In genomic region chrX:133048751-133049150, GRCh38 we compare ENCODE assay signal across 43 cellular contexts. TPM values are rescaled to one million over a fixed set of nuclear protein-coding genes. Genes with fewer than 3 reads are reported as not detected.
"Had no signal": no experiment of that assay in that cellular context is flagged by ENCODE, and none has a peak within 500 bp of the region (broad histone marks: within the 10 kb centered on the region; RNA-seq: fewer than 3 reads in every experiment).

No MANE protein-coding gene starts in this region.

- H3K27me3 Mint-ChIP-seq: activated naive CD4-positive, alpha-beta T cell treated with anti-CD3 and anti-CD28 coated beads, Interleukin-2, amount 10 ng/mL, durations not matched to agents 7 days and 5 days; activated naive CD8-positive, alpha-beta T cell treated with anti-CD3 and anti-CD28 coated beads for 36 hours; activated naive CD8-positive, alpha-beta T cell treated with anti-CD3 and anti-CD28 coated beads, Interleukin-2, amount 10 ng/mL, durations not matched to agents 7 days and 5 days; activated T-helper 17 cell treated with anti-CD3 and anti-CD28 coated beads, Interleukin-2, amount 50 U/mL, for 72 hours; brain had no signal

- H3K4me1 Mint-ChIP-seq: activated naive CD4-positive, alpha-beta T cell treated with anti-CD3 and anti-CD28 coated beads, Interleukin-2, amount 10 ng/mL, durations not matched to agents 7 days and 5 days; activated naive CD4-positive, alpha-beta T cell treated with anti-CD3 and anti-CD28 coated beads, Interleukin-2, amount 50 U/mL, for 24 hours; activated naive CD8-positive, alpha-beta T cell treated with anti-CD3 and anti-CD28 coated beads for 36 hours; activated naive CD8-positive, alpha-beta T cell treated with anti-CD3 and anti-CD28 coated beads, Interleukin-2, amount 10 ng/mL, durations not matched to agents 7 days and 5 days; activated naive CD8-positive, alpha-beta T cell treated with anti-CD3 and anti-CD28 coated beads, Interleukin-2, amount 50 U/mL, for 24 hours; activated T-helper 17 cell treated with anti-CD3 and anti-CD28 coated beads, Interleukin-2, amount 50 U/mL, for 72 hours; central memory CD8-positive, alpha-beta T cell had no signal

- H3K27me3 ChIP-seq: ascending aorta, body of pancreas, brain microvascular endothelial cell, cardiac muscle cell had no signal

- FAIRE-seq: bronchial epithelial cell, colon had no signal

- ATAC-seq: activated naive CD4-positive, alpha-beta T cell treated with anti-CD3 and anti-CD28 coated beads, Interleukin-2, amount 50 U/mL, for 72 hours; activated naive CD8-positive, alpha-beta T cell treated with anti-CD3 and anti-CD28 coated beads, Interleukin-2, amount 50 U/mL, for 24 hours; activated T-cell treated with anti-CD3 and anti-CD28 coated beads, Interleukin-2, amount 50 U/mL, for 4 hours; activated T-cell treated with anti-CD3 and anti-CD28 coated beads, Interleukin-2, amount 50 U/mL, for 72 hours; activated T-helper 17 cell treated with anti-CD3 and anti-CD28 coated beads, Interleukin-2, amount 50 U/mL, for 72 hours; body of pancreas had no signal

- H3K36me3 ChIP-seq: adrenal gland, ascending aorta, brain microvascular endothelial cell, breast epithelium, cardiac muscle cell had no signal

- H3K27ac ChIP-seq: adrenal gland, ascending aorta, body of pancreas, brain microvascular endothelial cell, breast epithelium, cardiac muscle cell had no signal

- H3K4me3 ChIP-seq: adrenal gland, ascending aorta, body of pancreas, breast epithelium, cardiac muscle cell had no signal

- H3K27ac Mint-ChIP-seq: activated naive CD4-positive, alpha-beta T cell treated with anti-CD3 and anti-CD28 coated beads for 36 hours; activated naive CD4-positive, alpha-beta T cell treated with anti-CD3 and anti-CD28 coated beads, Interleukin-2, amount 10 ng/mL, durations not matched to agents 7 days and 5 days; activated naive CD4-positive, alpha-beta T cell treated with anti-CD3 and anti-CD28 coated beads, Interleukin-2, amount 50 U/mL, for 24 hours; activated naive CD4-positive, alpha-beta T cell treated with anti-CD3 and anti-CD28 coated beads, Interleukin-2, amount 50 U/mL, for 72 hours; activated naive CD8-positive, alpha-beta T cell; activated naive CD8-positive, alpha-beta T cell treated with anti-CD3 and anti-CD28 coated beads for 36 hours; activated naive CD8-positive, alpha-beta T cell treated with anti-CD3 and anti-CD28 coated beads, Interleukin-2, amount 10 ng/mL, durations not matched to agents 7 days and 5 days; activated naive CD8-positive, alpha-beta T cell treated with anti-CD3 and anti-CD28 coated beads, Interleukin-2, amount 50 U/mL, for 24 hours; activated T-cell treated with anti-CD3 and anti-CD28 coated beads, Interleukin-2, amount 50 U/mL, for 24 hours; activated T-cell treated with anti-CD3 and anti-CD28 coated beads, Interleukin-2, amount 50 U/mL, for 72 hours; activated T-helper 1 cell treated with anti-CD3 and anti-CD28 coated beads, Interleukin-12 subunit alpha, Interleukin-12 subunit beta, Interleukin-2, Interleukin-4 antibody, amounts not matched to agents 30 ng/mL and 10 ng/mL and 1 ng/mL, durations not matched to agents 14 hours and 24 hours and 36 hours; activated T-helper 17 cell treated with anti-CD3 and anti-CD28 coated beads, Interleukin-2, amount 50 U/mL, for 72 hours; activated T-helper 2 cell treated with anti-CD3 and anti-CD28 coated beads, Interferon-gamma antibody, Interleukin-2, Interleukin-4, amounts not matched to agents 10 μg/mL and 5 μg/mL and 100 μg/mL, durations not matched to agents 14 hours and 24 hours and 36 hours; brain had no signal

- H3K9me3 Mint-ChIP-seq: activated naive CD4-positive, alpha-beta T cell treated with anti-CD3 and anti-CD28 coated beads for 36 hours; activated naive CD4-positive, alpha-beta T cell treated with anti-CD3 and anti-CD28 coated beads, Interleukin-2, amount 10 ng/mL, durations not matched to agents 7 days and 5 days; activated naive CD4-positive, alpha-beta T cell treated with anti-CD3 and anti-CD28 coated beads, Interleukin-2, amount 50 U/mL, for 24 hours; activated naive CD4-positive, alpha-beta T cell treated with anti-CD3 and anti-CD28 coated beads, Interleukin-2, amount 50 U/mL, for 72 hours; activated naive CD8-positive, alpha-beta T cell treated with anti-CD3 and anti-CD28 coated beads for 36 hours; activated naive CD8-positive, alpha-beta T cell treated with anti-CD3 and anti-CD28 coated beads, Interleukin-2, amount 10 ng/mL, durations not matched to agents 7 days and 5 days; activated naive CD8-positive, alpha-beta T cell treated with anti-CD3 and anti-CD28 coated beads, Interleukin-2, amount 50 U/mL, for 24 hours; activated T-cell treated with anti-CD3 and anti-CD28 coated beads, Interleukin-2, amount 50 U/mL, for 24 hours; activated T-cell treated with anti-CD3 and anti-CD28 coated beads, Interleukin-2, amount 50 U/mL, for 4 hours; activated T-cell treated with anti-CD3 and anti-CD28 coated beads, Interleukin-2, amount 50 U/mL, for 72 hours; activated T-helper 1 cell treated with anti-CD3 and anti-CD28 coated beads, Interleukin-12 subunit alpha, Interleukin-12 subunit beta, Interleukin-2, Interleukin-4 antibody, amounts not matched to agents 30 ng/mL and 10 ng/mL and 1 ng/mL, durations not matched to agents 14 hours and 24 hours and 36 hours; activated T-helper 17 cell treated with anti-CD3 and anti-CD28 coated beads, Interleukin-2, amount 50 U/mL, for 72 hours; activated T-helper 2 cell treated with anti-CD3 and anti-CD28 coated beads, Interferon-gamma antibody, Interleukin-2, Interleukin-4, amounts not matched to agents 10 μg/mL and 5 μg/mL and 100 μg/mL, durations not matched to agents 14 hours and 24 hours and 36 hours; central memory CD8-positive, alpha-beta T cell had no signal

- DNase-seq: activated effector memory CD4-positive, alpha-beta T cell treated with anti-CD3 and anti-CD28 coated beads, Interleukin-2, amount 50 U/mL, for 16 hours; activated effector memory CD4-positive, alpha-beta T cell treated with Interleukin-2 at 50 U/mL for 16 hours; activated gamma-delta T cell; activated gamma-delta T cell treated with Interleukin-2 at 50 U/mL for 16 hours; activated naive CD4-positive, alpha-beta T cell; activated naive CD4-positive, alpha-beta T cell treated with anti-CD3 and anti-CD28 coated beads for 36 hours; activated naive CD4-positive, alpha-beta T cell treated with anti-CD3 and anti-CD28 coated beads, Interleukin-2, amount 10 ng/mL, durations not matched to agents 7 days and 5 days; activated naive CD4-positive, alpha-beta T cell treated with anti-CD3 and anti-CD28 coated beads, Interleukin-2, amount 50 U/mL, for 16 hours; activated naive CD4-positive, alpha-beta T cell treated with Interleukin-2 at 50 U/mL for 16 hours; activated naive CD8-positive, alpha-beta T cell treated with anti-CD3 and anti-CD28 coated beads for 36 hours; activated naive CD8-positive, alpha-beta T cell treated with anti-CD3 and anti-CD28 coated beads, Interleukin-2, amount 10 ng/mL, durations not matched to agents 7 days and 5 days; activated naive CD8-positive, alpha-beta T cell treated with anti-CD3 and anti-CD28 coated beads, Interleukin-2, amount 50 U/mL, for 24 hours; activated T-cell treated with anti-CD3 and anti-CD28 coated beads, Interleukin-2, amount 50 U/mL, for 24 hours; activated T-cell treated with anti-CD3 and anti-CD28 coated beads, Interleukin-2, amount 50 U/mL, for 4 hours; activated T-cell treated with anti-CD3 and anti-CD28 coated beads, Interleukin-2, amount 50 U/mL, for 48 hours; activated T-cell treated with anti-CD3 and anti-CD28 coated beads, Interleukin-2, amount 50 U/mL, for 72 hours; adrenal gland; amniotic stem cell; amygdala; anterior cingulate cortex; aorta; body of pancreas; brain microvascular endothelial cell; caudate nucleus; central memory CD4-positive, alpha-beta T cell; cerebellar nuclear complex had no signal

- H3K4me1 ChIP-seq: adrenal gland, ascending aorta, body of pancreas, breast epithelium had no signal

- H3K36me3 Mint-ChIP-seq: activated naive CD4-positive, alpha-beta T cell treated with anti-CD3 and anti-CD28 coated beads, Interleukin-2, amount 10 ng/mL, durations not matched to agents 7 days and 5 days; activated naive CD4-positive, alpha-beta T cell treated with anti-CD3 and anti-CD28 coated beads, Interleukin-2, amount 50 U/mL, for 24 hours; activated naive CD4-positive, alpha-beta T cell treated with anti-CD3 and anti-CD28 coated beads, Interleukin-2, amount 50 U/mL, for 72 hours; activated naive CD8-positive, alpha-beta T cell; activated naive CD8-positive, alpha-beta T cell treated with anti-CD3 and anti-CD28 coated beads for 36 hours; activated naive CD8-positive, alpha-beta T cell treated with anti-CD3 and anti-CD28 coated beads, Interleukin-2, amount 10 ng/mL, durations not matched to agents 7 days and 5 days; brain had no signal

- H3K9me3 ChIP-seq: adrenal gland, ascending aorta, body of pancreas, breast epithelium had no signal

- H3K4me3 Mint-ChIP-seq: activated naive CD4-positive, alpha-beta T cell treated with anti-CD3 and anti-CD28 coated beads for 36 hours; activated naive CD4-positive, alpha-beta T cell treated with anti-CD3 and anti-CD28 coated beads, Interleukin-2, amount 10 ng/mL, durations not matched to agents 7 days and 5 days; activated naive CD4-positive, alpha-beta T cell treated with anti-CD3 and anti-CD28 coated beads, Interleukin-2, amount 50 U/mL, for 24 hours; activated naive CD8-positive, alpha-beta T cell; activated naive CD8-positive, alpha-beta T cell treated with anti-CD3 and anti-CD28 coated beads for 36 hours; activated naive CD8-positive, alpha-beta T cell treated with anti-CD3 and anti-CD28 coated beads, Interleukin-2, amount 10 ng/mL, durations not matched to agents 7 days and 5 days; activated naive CD8-positive, alpha-beta T cell treated with anti-CD3 and anti-CD28 coated beads, Interleukin-2, amount 50 U/mL, for 24 hours; activated T-cell treated with anti-CD3 and anti-CD28 coated beads, Interleukin-2, amount 50 U/mL, for 24 hours; activated T-cell treated with anti-CD3 and anti-CD28 coated beads, Interleukin-2, amount 50 U/mL, for 4 hours; activated T-cell treated with anti-CD3 and anti-CD28 coated beads, Interleukin-2, amount 50 U/mL, for 72 hours; activated T-helper 1 cell treated with anti-CD3 and anti-CD28 coated beads, Interleukin-12 subunit alpha, Interleukin-12 subunit beta, Interleukin-2, Interleukin-4 antibody, amounts not matched to agents 30 ng/mL and 10 ng/mL and 1 ng/mL, durations not matched to agents 14 hours and 24 hours and 36 hours; activated T-helper 17 cell treated with anti-CD3 and anti-CD28 coated beads, Interleukin-2, amount 50 U/mL, for 72 hours; brain; central memory CD8-positive, alpha-beta T cell had no signal

RNA-seq across cellular contexts. Expression of gene USP26, which starts 48.2 kb away (rescaled TPM):
- total RNA-seq: activated naive CD4-positive, alpha-beta T cell treated with anti-CD3 and anti-CD28 coated beads for 36 hours; activated naive CD4-positive, alpha-beta T cell treated with anti-CD3 and anti-CD28 coated beads, Interleukin-2, amount 50 U/mL, for 72 hours; activated naive CD8-positive, alpha-beta T cell treated with anti-CD3 and anti-CD28 coated beads for 36 hours; activated naive CD8-positive, alpha-beta T cell treated with anti-CD3 and anti-CD28 coated beads, Interleukin-2, amount 10 ng/mL, durations not matched to agents 7 days and 5 days; activated T-cell treated with anti-CD3 and anti-CD28 coated beads, Interleukin-2, amount 50 U/mL, for 4 hours; activated T-cell treated with anti-CD3 and anti-CD28 coated beads, Interleukin-2, amount 50 U/mL, for 72 hours; activated T-helper 1 cell treated with anti-CD3 and anti-CD28 coated beads, Interleukin-12 subunit alpha, Interleukin-12 subunit beta, Interleukin-2, Interleukin-4 antibody, amounts not matched to agents 30 ng/mL and 10 ng/mL and 1 ng/mL, durations not matched to agents 14 hours and 24 hours and 36 hours; activated T-helper 17 cell treated with anti-CD3 and anti-CD28 coated beads, Interleukin-2, amount 50 U/mL, for 72 hours; activated T-helper 2 cell treated with anti-CD3 and anti-CD28 coated beads, Interferon-gamma antibody, Interleukin-2, Interleukin-4, amounts not matched to agents 10 μg/mL and 5 μg/mL and 100 μg/mL, durations not matched to agents 14 hours and 24 hours and 36 hours; adrenal gland; aorta; ascending aorta; astrocyte; body of pancreas; breast epithelium; bronchial epithelial cell; cardiac muscle cell; cardiac septum; cerebellum had no signal
- polyA plus RNA-seq: adipose tissue, adrenal gland, aorta, cardiac muscle cell had no signal
